ENCODE assay signal across 19 cellular contexts in genomic region chr12:66514581-66514980, GRCh38.
DNase-seq lines count a peak whose midpoint lies in the region; ATAC-seq and TF ChIP-seq lines count a peak whose summit lies in the region.
"Had no signal": no experiment of that assay in that cellular context is flagged by ENCODE, and none has a peak within 500 bp of the region (broad histone marks: within the 10 kb centered on the region; RNA-seq: fewer than 3 reads in every experiment).

No MANE protein-coding gene starts in this region.

- H2AFZ ChIP-seq in smooth muscle cell (ENCODE audit: low read depth): no peak overlapping the region

- H3K79me2 ChIP-seq in smooth muscle cell (ENCODE audit: low read depth): no peaks in the 10 kb centered on the region

- H3K4me2 ChIP-seq in smooth muscle cell: peak overlapping the region; percentile 69

- no peaks in the 10 kb centered on the region for H3K27me3 ChIP-seq in adipocyte (replicated peaks; ENCODE audit: control insufficient read depth, insufficient read depth, low read length)
- no peaks in the 10 kb centered on the region for H3K27me3 ChIP-seq in smooth muscle cell (ENCODE audit: low read depth)
- no peaks in the 10 kb centered on the region for H3K27me3 ChIP-seq in uterus
- H3K27me3 ChIP-seq: adrenal gland, esophagus squamous epithelium had no signal

- no peak overlapping the region for H3K27ac Mint-ChIP-seq in activated T-helper 2 cell treated with anti-CD3 and anti-CD28 coated beads, Interferon-gamma antibody, Interleukin-2, Interleukin-4, amounts not matched to agents 10 μg/mL and 5 μg/mL and 100 μg/mL, durations not matched to agents 14 hours and 24 hours and 36 hours
- H3K27ac Mint-ChIP-seq: activated T-helper 1 cell treated with anti-CD3 and anti-CD28 coated beads, Interleukin-12 subunit alpha, Interleukin-12 subunit beta, Interleukin-2, Interleukin-4 antibody, amounts not matched to agents 30 ng/mL and 10 ng/mL and 1 ng/mL, durations not matched to agents 14 hours and 24 hours and 36 hours; CD14-positive monocyte had no signal

- H4K20me1 ChIP-seq in smooth muscle cell (ENCODE audit: low read depth): no peaks in the 10 kb centered on the region

- no peak overlapping the region for H3K4me3 Mint-ChIP-seq in activated T-helper 2 cell treated with anti-CD3 and anti-CD28 coated beads, Interferon-gamma antibody, Interleukin-2, Interleukin-4, amounts not matched to agents 10 μg/mL and 5 μg/mL and 100 μg/mL, durations not matched to agents 14 hours and 24 hours and 36 hours (ENCODE audit: low read depth)
- H3K4me3 Mint-ChIP-seq: activated T-helper 1 cell treated with anti-CD3 and anti-CD28 coated beads, Interleukin-12 subunit alpha, Interleukin-12 subunit beta, Interleukin-2, Interleukin-4 antibody, amounts not matched to agents 30 ng/mL and 10 ng/mL and 1 ng/mL, durations not matched to agents 14 hours and 24 hours and 36 hours; CD14-positive monocyte had no signal

- H3F3A ChIP-seq in smooth muscle cell (ENCODE audit: low read depth): peaks cover 8% of the 10 kb centered on the region

- intact Hi-C loops in activated T-helper 2 cell treated with anti-CD3 and anti-CD28 coated beads, Interferon-gamma antibody, Interleukin-2, Interleukin-4, amounts not matched to agents 10 μg/mL and 5 μg/mL and 100 μg/mL, durations not matched to agents 14 hours and 24 hours and 36 hours (cut with micrococcal nuclease): no loop called here
- intact Hi-C loops in uterus (cut with DNase I; ENCODE audit: low total_unique reads): no loop called here

- H3K36me3 ChIP-seq in adipocyte (ENCODE audit: control insufficient read depth, insufficient read depth, low read length, severe bottlenecking): no peaks in the 10 kb centered on the region
- no peaks in the 10 kb centered on the region for H3K36me3 ChIP-seq in smooth muscle cell (ENCODE audit: low read depth)
- no peaks in the 10 kb centered on the region for H3K36me3 ChIP-seq in uterus
- H3K36me3 ChIP-seq: adrenal gland, esophagus squamous epithelium had no signal

- peaks cover 2% of the 10 kb centered on the region for H3K27me3 Mint-ChIP-seq in activated T-helper 2 cell treated with anti-CD3 and anti-CD28 coated beads, Interferon-gamma antibody, Interleukin-2, Interleukin-4, amounts not matched to agents 10 μg/mL and 5 μg/mL and 100 μg/mL, durations not matched to agents 14 hours and 24 hours and 36 hours (ENCODE audit: low read depth)

- H3K27ac ChIP-seq in smooth muscle cell (ENCODE audit: low read depth) (peak overlapping the region; percentile 77), uterus (no peak overlapping the region)
- H3K27ac ChIP-seq: adrenal gland, esophagus squamous epithelium, VCaP had no signal

- TF ChIP-seq CTCF in fibroblast of pulmonary artery (IDR thresholded peaks at IDR 0.05; ENCODE audit: low read length, missing control alignments) (no peak), smooth muscle cell (IDR thresholded peaks at IDR 0.05; ENCODE audit: borderline replicate concordance, insufficient read depth, poor library complexity, severe bottlenecking) (no peak), uterus (IDR thresholded peaks at IDR 0.05) (no peak)

- H3K9me3 ChIP-seq in adipocyte (ENCODE audit: control insufficient read depth, low read length) (no peaks in the 10 kb centered on the region), smooth muscle cell (replicated peaks; ENCODE audit: low read depth) (no peaks in the 10 kb centered on the region), uterus (no peaks in the 10 kb centered on the region)
- H3K9me3 ChIP-seq: adrenal gland, esophagus squamous epithelium had no signal

- TF ChIP-seq POLR2A in uterus (IDR thresholded peaks at IDR 0.05): no peak

- no peaks in the 10 kb centered on the region for H3K4me1 Mint-ChIP-seq in activated T-helper 2 cell treated with anti-CD3 and anti-CD28 coated beads, Interferon-gamma antibody, Interleukin-2, Interleukin-4, amounts not matched to agents 10 μg/mL and 5 μg/mL and 100 μg/mL, durations not matched to agents 14 hours and 24 hours and 36 hours (ENCODE audit: low read depth)
- H3K4me1 Mint-ChIP-seq: CD14-positive monocyte had no signal

- WGBS in smooth muscle cell (ENCODE audit: low lambda C conversion rate): 29% methylated on average over 2 of the region's 2 CpGs

- H3K36me3 Mint-ChIP-seq in activated T-helper 2 cell treated with anti-CD3 and anti-CD28 coated beads, Interferon-gamma antibody, Interleukin-2, Interleukin-4, amounts not matched to agents 10 μg/mL and 5 μg/mL and 100 μg/mL, durations not matched to agents 14 hours and 24 hours and 36 hours (ENCODE audit: low read depth): no peaks in the 10 kb centered on the region
- H3K36me3 Mint-ChIP-seq: CD14-positive monocyte had no signal

- DNase-seq in H4 (ENCODE audit: low spot score) (peak; percentile 33), adipocyte (ENCODE audit: low read depth) (peak; percentile 68), fibroblast of pulmonary artery (ENCODE audit: low read depth) (peak; percentile 32), smooth muscle cell (lab: John Stamatoyannopoulos, UW; ENCODE audit: unreplicated experiment) (no peak), uterus (no peak)
- DNase-seq in activated T-helper 2 cell treated with anti-CD3 and anti-CD28 coated beads, Interferon-gamma antibody, Interleukin-2, Interleukin-4, amounts not matched to agents 10 μg/mL and 5 μg/mL and 100 μg/mL, durations not matched to agents 14 hours and 24 hours and 36 hours (ENCODE audit: low spot score): no peak
- DNase-seq: adrenal gland; cortex of kidney; esophagus squamous epithelium; left ventricle myocardium superior; NCI-H1092; NCI-H2107; NCI-H774; posterior cingulate gyrus; stimulated activated CD4-positive, alpha-beta T cell treated with anti-CD3 and anti-CD28 coated beads, Interleukin-15, amount 100 ng/mL, for 24 hours had no signal

- ATAC-seq in HG02884 (IDR thresholded peaks at IDR 0.05; ENCODE audit: unreplicated experiment): no peak
- ATAC-seq: left ventricle myocardium superior had no signal

- H3K9ac ChIP-seq in adipocyte (ENCODE audit: low read length) (no peak overlapping the region), smooth muscle cell (ENCODE audit: low read depth) (peak overlapping the region; percentile 44)

- no peaks in the 10 kb centered on the region for H3K9me3 Mint-ChIP-seq in activated T-helper 2 cell treated with anti-CD3 and anti-CD28 coated beads, Interferon-gamma antibody, Interleukin-2, Interleukin-4, amounts not matched to agents 10 μg/mL and 5 μg/mL and 100 μg/mL, durations not matched to agents 14 hours and 24 hours and 36 hours
- H3K9me3 Mint-ChIP-seq: activated T-helper 1 cell treated with anti-CD3 and anti-CD28 coated beads, Interleukin-12 subunit alpha, Interleukin-12 subunit beta, Interleukin-2, Interleukin-4 antibody, amounts not matched to agents 30 ng/mL and 10 ng/mL and 1 ng/mL, durations not matched to agents 14 hours and 24 hours and 36 hours had no signal

- no peak overlapping the region for H3K4me3 ChIP-seq in adipocyte (ENCODE audit: low read length)
- no peak overlapping the region for H3K4me3 ChIP-seq in fibroblast of pulmonary artery (replicated peaks; ENCODE audit: low read depth, low read length)
- H3K4me3 ChIP-seq in smooth muscle cell: no peak overlapping the region
- H3K4me3 ChIP-seq in uterus: no peak overlapping the region
- H3K4me3 ChIP-seq: adrenal gland, esophagus squamous epithelium had no signal

- H3K4me1 ChIP-seq in adipocyte (ENCODE audit: control insufficient read depth, insufficient read depth, low read length): peaks cover 3% of the 10 kb centered on the region
- peaks cover 7% of the 10 kb centered on the region for H3K4me1 ChIP-seq in smooth muscle cell (ENCODE audit: low read depth)
- no peaks in the 10 kb centered on the region for H3K4me1 ChIP-seq in uterus
- H3K4me1 ChIP-seq: adrenal gland, esophagus squamous epithelium had no signal

Comparison
In these comparisons a context has a peak if more than half of its experiments do, and no peak if none do; other contexts are left out.
1. DNase-seq: peak in H4 (single experiment), adipocyte (single experiment) and fibroblast of pulmonary artery (single experiment); none in smooth muscle cell (single experiment), activated T-helper 2 cell treated with anti-CD3 and anti-CD28 coated beads, Interferon-gamma antibody, Interleukin-2, Interleukin-4, amounts not matched to agents 10 μg/mL and 5 μg/mL and 100 μg/mL, durations not matched to agents 14 hours and 24 hours and 36 hours (single experiment) and uterus (0 of 2).